ENCODE assay signal across 14 cellular contexts in the genomic region with DNA sequence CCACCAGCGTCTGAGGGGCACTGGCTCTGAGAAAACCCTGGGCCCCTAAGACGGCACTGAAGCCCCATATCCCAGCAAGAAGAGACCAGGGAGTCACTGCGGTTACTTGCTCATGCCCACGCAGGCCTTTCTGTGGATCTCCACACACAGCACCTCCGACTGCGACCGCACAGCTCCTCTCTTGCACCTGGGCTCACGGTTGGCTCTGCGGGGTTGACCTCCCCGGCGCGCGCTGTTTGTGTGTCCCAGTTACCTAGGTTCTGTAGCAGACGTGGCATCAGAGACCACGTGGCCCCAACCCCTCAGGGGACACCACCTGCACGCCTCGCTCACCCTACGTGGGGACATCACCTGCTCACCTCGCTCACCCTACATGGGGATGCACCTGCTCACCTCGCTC. TPM values are rescaled to one million over a fixed set of nuclear protein-coding genes. Genes with fewer than 3 reads are reported as not detected.
DNase-seq lines count a peak whose midpoint lies in the region; ATAC-seq and TF ChIP-seq lines count a peak whose summit lies in the region.
"Had no signal": no experiment of that assay in that cellular context is flagged by ENCODE, and none has a peak within 500 bp of the region (broad histone marks: within the 10 kb centered on the region; RNA-seq: fewer than 3 reads in every experiment).

No MANE protein-coding gene starts in this region.

- ATAC-seq in Right ventricle myocardium superior (ENCODE audit: poor library complexity) (no peak), left ventricle myocardium superior (no peak), omental fat pad (ENCODE audit: low FRiP score) (no peak)
- ATAC-seq: activated naive CD4-positive, alpha-beta T cell treated with anti-CD3 and anti-CD28 coated beads, Interleukin-2, amount 50 U/mL, for 72 hours had no signal

- H3K9me3 ChIP-seq in vagina = no peaks in the 10 kb centered on the region

- intact Hi-C loops in Right ventricle myocardium superior (cut with DNase I) (no loop called here), left ventricle myocardium superior (cut with micrococcal nuclease) (no loop called here), dorsolateral prefrontal cortex (cut with DNase I) (no loop called here), vagina (cut with DNase I) (no loop called here)

- H3K27ac ChIP-seq in dorsolateral prefrontal cortex (no peak overlapping the region), vagina (no peak overlapping the region)
- H3K27ac ChIP-seq: neural progenitor cell had no signal

- H3K27me3 ChIP-seq in dorsolateral prefrontal cortex (no peaks in the 10 kb centered on the region), vagina (no peaks in the 10 kb centered on the region)
- H3K27me3 ChIP-seq: neural progenitor cell had no signal

- H3K36me3 ChIP-seq in vagina = peaks cover 0 to 6% of the 10 kb centered on the region in 2 donors
- H3K36me3 ChIP-seq: neural progenitor cell had no signal

- peaks cover 24% of the 10 kb centered on the region for H3K4me1 ChIP-seq in vagina

- DNase-seq in Right ventricle myocardium superior = peak; percentile 27
- DNase-seq in left ventricle myocardium superior = no peak
- peak in 8 of 10 donors; percentile 2 to 44 (median 21) for DNase-seq in dorsolateral prefrontal cortex
- peak; percentile 15 for DNase-seq in omental fat pad (ENCODE audit: low spot score)
- DNase-seq in vagina (ENCODE audit: extremely low spot score in 2 of 2) = peak; percentile 60 to 94
- no peak for DNase-seq in C1 segment of cervical spinal cord (lab: John Stamatoyannopoulos, UW)
- DNase-seq in AML-193 (lab: John Stamatoyannopoulos, UW) = no peak
- DNase-seq in SKM-1 treated with dmso at 0.1 percent for 144 hours (lab: John Stamatoyannopoulos, UW; ENCODE audit: unreplicated experiment) = no peak
- DNase-seq: activated CD4-positive, alpha-beta T cell treated with anti-CD3 and anti-CD28 coated beads, Interleukin-2, amount 10 ng/mL, durations not matched to agents 7 days and 5 days; cerebellar nuclear complex; erythroblast; NCI-H1417 treated with DMSO at 0.1 percent for 48 hours had no signal

- H3K4me3 ChIP-seq in dorsolateral prefrontal cortex (no peak overlapping the region), vagina (no peak overlapping the region)
- H3K4me3 ChIP-seq: neural progenitor cell had no signal

- TF ChIP-seq CTCF in dorsolateral prefrontal cortex (IDR thresholded peaks at IDR 0.05 in 54 of 56, conservative IDR thresholded peaks at IDR 0.05 in 2 of 56; ENCODE audit: low read depth in 1 of 56, partially characterized antibody in 56 of 56) = no peak
- no peak for TF ChIP-seq CTCF in omental fat pad (IDR thresholded peaks at IDR 0.05)
- TF ChIP-seq CTCF in vagina (IDR thresholded peaks at IDR 0.05) = no peak

- TF ChIP-seq POLR2A in vagina (IDR thresholded peaks at IDR 0.05) = no peak

RNA-seq across cellular contexts. Expression of a gene that starts 12.7 kb away (rescaled TPM):
- total RNA-seq in Right ventricle myocardium superior (11.5 TPM), left ventricle myocardium superior (13.4 TPM), dorsolateral prefrontal cortex (10 to 100 TPM; 24.4 to 66.5 (median 41.3) TPM), omental fat pad (10 to 100 TPM; 22.3 to 37.1 (median 34.5) TPM), vagina (29.7 TPM)

Comparison
In these comparisons a context has a peak if more than half of its experiments do, and no peak if none do; other contexts are left out.
1. DNase-seq: peak in Right ventricle myocardium superior (single experiment), dorsolateral prefrontal cortex (8 of 10), omental fat pad (single experiment) and vagina (2 of 2); none in left ventricle myocardium superior (single experiment), C1 segment of cervical spinal cord (0 of 14), AML-193 (0 of 2) and SKM-1 treated with dmso at 0.1 percent for 144 hours (single experiment).